ENCODE assay signal across 33 cellular contexts in the genomic region with DNA sequence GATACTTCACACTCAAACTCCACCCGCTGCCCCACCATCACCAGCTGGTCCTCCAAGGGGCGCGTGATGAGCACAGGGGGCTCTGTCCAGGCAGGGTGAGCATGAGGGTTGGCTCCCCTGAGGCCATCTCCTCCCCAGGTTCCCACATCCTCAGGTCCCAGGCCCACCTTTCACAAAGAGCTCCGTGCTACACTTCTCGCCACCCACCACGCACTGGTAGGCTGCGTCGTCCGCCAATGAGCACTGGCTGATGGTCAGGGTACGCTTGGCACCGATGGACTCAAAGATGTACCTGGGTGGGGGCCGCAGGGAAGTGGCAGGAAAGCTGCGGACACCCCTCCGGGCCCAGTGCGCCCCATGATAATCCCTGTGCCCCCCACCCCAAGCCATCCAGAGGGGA. TPM values are rescaled to one million over a fixed set of nuclear protein-coding genes. Genes with fewer than 3 reads are reported as not detected.
"Had no signal": no experiment of that assay in that cellular context is flagged by ENCODE, and none has a peak within 500 bp of the region (broad histone marks: within the 10 kb centered on the region; RNA-seq: fewer than 3 reads in every experiment).

No MANE protein-coding gene starts in this region.

- H3K4me1 ChIP-seq: colonic mucosa, gastrocnemius medialis, left lung, lower lobe of right lung, psoas muscle, suprapubic skin, transverse colon, upper lobe of right lung, uterus had no signal

- DNase-seq: colonic mucosa; effector CD8-positive, alpha-beta T cell; foreskin fibroblast; gastrocnemius medialis; head of caudate nucleus; left lung; lower lobe of right lung; mucosa of descending colon; naive B cell; psoas muscle; stimulated activated CD4-positive, alpha-beta T cell treated with anti-CD3 and anti-CD28 coated beads, Interleukin-12 subunit alpha, Interleukin-12 subunit beta, amount 100 ng/mL, for 4 hours; stimulated activated CD4-positive, alpha-beta T cell treated with anti-CD3 and anti-CD28 coated beads, Interleukin-1b, Interleukin-23, amount 100 ng/mL, for 48 hours; stimulated activated CD4-positive, alpha-beta T cell treated with anti-CD3 and anti-CD28 coated beads, Interleukin-4, amount 100 ng/mL, for 1 hour; stimulated activated CD8-positive, alpha-beta memory T cell treated with anti-CD3 and anti-CD28 coated beads, Interleukin-4, amount 100 ng/mL, for 48 hours; stimulated activated naive CD4-positive, alpha-beta T cell; stimulated activated naive CD8-positive, alpha-beta T cell treated with anti-CD3 and anti-CD28 coated beads, Interleukin-15, amount 100 ng/mL, for 72 hours; transverse colon; uterus had no signal

- H3K27me3 ChIP-seq: colonic mucosa, gastrocnemius medialis, left lung, suprapubic skin, transverse colon, upper lobe of right lung, uterus had no signal

- FAIRE-seq: keratinocyte had no signal

- H3K4me2 ChIP-seq: smooth muscle cell had no signal

- H3K36me3 ChIP-seq: colonic mucosa, gastrocnemius medialis, lower lobe of right lung, suprapubic skin, transverse colon, upper lobe of right lung, uterus had no signal

- H3K27ac ChIP-seq: colonic mucosa, epithelial cell of prostate, gastrocnemius medialis, left lung, lower lobe of right lung, psoas muscle, suprapubic skin, transverse colon, upper lobe of right lung, uterus had no signal

- H3K9me3 ChIP-seq: colonic mucosa, gastrocnemius medialis, left lung, lower lobe of right lung, mucosa of descending colon, psoas muscle, suprapubic skin, transverse colon, upper lobe of right lung, uterus had no signal

- ATAC-seq: esophagus mucosa; gastrocnemius medialis; left lung; lower lobe of right lung; mucosa of descending colon; natural killer cell treated with Interleukin-12 subunit alpha and Interleukin-12 subunit beta and Interleukin-15 and Interleukin-18, amount 100 ng/mL, for 72 hours; sciatic nerve; stimulated activated naive CD8-positive, alpha-beta T cell treated with anti-CD3 and anti-CD28 coated beads, Interleukin-15, amount 100 ng/mL, for 72 hours; upper lobe of right lung had no signal

- H3K4me3 ChIP-seq: colonic mucosa, gastrocnemius medialis, left lung, lower lobe of right lung, mucosa of descending colon, psoas muscle, smooth muscle cell, suprapubic skin, transverse colon, upper lobe of right lung, uterus had no signal

RNA-seq across cellular contexts. Expression of a gene that starts 9.6 kb away (rescaled TPM):
- total RNA-seq: chondrocyte; esophagus mucosa; glomerular endothelial cell; mesothelial cell of epicardium; natural killer cell treated with Interleukin-12 subunit alpha and Interleukin-12 subunit beta and Interleukin-15 and Interleukin-18, amount 100 ng/mL, for 72 hours; neural crest cell; osteocyte; renal cortical epithelial cell; smooth muscle cell; transverse colon had no signal
- polyA plus RNA-seq: keratinocyte had no signal

RNA-seq across cellular contexts. Expression of a gene that starts 35.5 kb away (rescaled TPM):
- total RNA-seq: chondrocyte, endodermal cell, glomerular endothelial cell, mesothelial cell of epicardium, neural crest cell, osteocyte, renal cortical epithelial cell, smooth muscle cell had no signal
- polyA plus RNA-seq: keratinocyte, smooth muscle cell had no signal
